In the genomic region with DNA sequence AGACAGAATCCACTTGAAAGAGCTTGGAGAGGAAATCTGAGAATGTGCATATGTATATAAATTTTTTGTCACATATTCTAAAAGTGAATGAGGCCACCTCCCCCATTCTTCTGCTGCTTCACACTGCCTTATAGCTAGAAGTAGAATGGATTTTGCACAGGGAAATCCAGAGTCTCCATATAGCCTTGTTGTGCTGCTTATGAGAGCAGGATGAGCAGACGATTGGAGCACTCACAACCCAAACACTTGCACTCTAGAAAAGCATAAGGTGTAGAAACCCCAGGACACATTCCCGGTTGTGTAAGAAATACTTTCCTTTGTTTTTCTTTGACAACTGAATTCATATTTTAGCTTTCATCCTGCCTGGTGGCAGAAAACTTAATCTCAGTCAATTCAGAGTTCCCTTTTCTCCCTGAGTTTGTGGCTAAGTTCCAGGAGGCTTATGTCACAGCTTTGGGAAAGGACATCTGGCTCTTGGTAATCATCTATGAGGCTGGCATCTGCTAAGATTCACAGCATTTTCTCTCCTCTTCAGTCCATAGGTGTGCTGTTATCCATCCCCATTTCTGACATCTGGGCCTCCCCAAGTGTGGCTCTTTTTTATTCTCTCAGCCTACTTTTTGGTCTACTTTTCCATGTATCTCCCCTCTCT, we compare ENCODE assay signal across 21 cellular contexts.
DNase-seq lines count a peak whose midpoint lies in the region; ATAC-seq and TF ChIP-seq lines count a peak whose summit lies in the region.
"Had no signal": no experiment of that assay in that cellular context is flagged by ENCODE, and none has a peak within 500 bp of the region (broad histone marks: within the 10 kb centered on the region; RNA-seq: fewer than 3 reads in every experiment).

No MANE protein-coding gene starts in this region.

- H2BK120ac ChIP-seq in mesenchymal stem cell (ENCODE audit: low read depth, low read length) = no peak overlapping the region

- peak; percentile 64 for DNase-seq in AG10803 (ENCODE audit: low read depth)
- peak; percentile 71 for DNase-seq in LHCN-M2 (ENCODE audit: low read depth)
- peak; percentile 55 for DNase-seq in astrocyte of the hippocampus (ENCODE audit: low read depth, low spot score)
- peak; percentile 34 for DNase-seq in mesenchymal stem cell
- no peak for DNase-seq in stimulated activated CD4-positive, alpha-beta T cell treated with anti-CD3 and anti-CD28 coated beads, Interleukin-2, amount 100 ng/mL, for 24 hours
- DNase-seq in NCI-H345 (lab: John Stamatoyannopoulos, UW) = no peak
- DNase-seq in HK-2 (ENCODE audit: unreplicated experiment) = no peak
- DNase-seq: activated CD4-positive, alpha-beta T cell treated with anti-CD3 and anti-CD28 coated beads, Interleukin-2, amount 10 ng/mL, durations not matched to agents 24 days and 14 days; amniotic stem cell; Calu3; cortex of kidney; H9; NCI-H1436 treated with DMSO at 0.1 percent for 48 hours; NK-92 treated with Interleukin-12 subunit alpha and Interleukin-12 subunit beta, amount 100 ng/mL, for 24 hours; SHP77 treated with DMSO at 0.1 percent for 48 hours; sigmoid colon; stimulated activated CD4-positive, alpha-beta T cell treated with anti-CD3 and anti-CD28 coated beads, Interleukin-4, amount 100 ng/mL, for 4 hours had no signal

- 83% methylated on average over 2 of the region's 2 CpGs for WGBS in mesenchymal stem cell

- H2BK15ac ChIP-seq in mesenchymal stem cell (ENCODE audit: low read depth, poor library complexity, severe bottlenecking) = no peak overlapping the region

- no peaks in the 10 kb centered on the region for H3K27me3 ChIP-seq in mesenchymal stem cell (ENCODE audit: control insufficient read depth in 1 of 2, insufficient read depth in 1 of 2, low read length in 2 of 2)
- H3K27me3 ChIP-seq: sigmoid colon, vagina had no signal

- no peaks in the 10 kb centered on the region for H3K36me3 ChIP-seq in mesenchymal stem cell (ENCODE audit: control insufficient read depth in 1 of 2, insufficient read depth in 2 of 2, low read depth in 1 of 2, low read length in 2 of 2)
- H3K36me3 ChIP-seq: sigmoid colon, vagina had no signal

- H4K8ac ChIP-seq in mesenchymal stem cell (ENCODE audit: low read length) = no peak overlapping the region

- no peak overlapping the region for H3K4ac ChIP-seq in mesenchymal stem cell (ENCODE audit: low read depth in 1 of 2, low read length in 2 of 2)

- peaks cover 2% of the 10 kb centered on the region for H3K4me1 ChIP-seq in mesenchymal stem cell (ENCODE audit: control insufficient read depth, insufficient read depth, low read depth, low read length)
- H3K4me1 ChIP-seq: sigmoid colon, vagina had no signal

- ATAC-seq in HG03108 (IDR thresholded peaks at IDR 0.05; ENCODE audit: unreplicated experiment) = no peak
- ATAC-seq: stimulated activated memory B cell treated with anti-CD40 and anti-IgM and Interleukin-4, amounts not matched to agents 10 μg/mL and 1 μg/mL and 100 μg/mL, for 72 hours had no signal

- H3K27ac ChIP-seq in mesenchymal stem cell (ENCODE audit: low read length, poor library complexity, severe bottlenecking) = no peak overlapping the region
- H3K27ac ChIP-seq: sigmoid colon, vagina had no signal

- H3K79me1 ChIP-seq in mesenchymal stem cell (replicated peaks; ENCODE audit: low read length, poor library complexity, severe bottlenecking) = no peaks in the 10 kb centered on the region

- no peak overlapping the region for H2BK12ac ChIP-seq in mesenchymal stem cell (ENCODE audit: low read length in 2 of 2)

- no peak overlapping the region for H3K14ac ChIP-seq in mesenchymal stem cell (ENCODE audit: low read length in 2 of 2)

- no peak overlapping the region for H4K91ac ChIP-seq in mesenchymal stem cell (ENCODE audit: low read length)

- H3K18ac ChIP-seq in mesenchymal stem cell (ENCODE audit: low read depth in 1 of 2, low read length in 2 of 2) = no peak overlapping the region

- H2AK5ac ChIP-seq in mesenchymal stem cell (ENCODE audit: low read length, severe bottlenecking) = no peak overlapping the region

- no peak for TF ChIP-seq CTCF in AG10803 (conservative IDR thresholded peaks at IDR 0.05; ENCODE audit: low read length)

- no peak overlapping the region for H3K23ac ChIP-seq in mesenchymal stem cell (ENCODE audit: low read length in 2 of 2)

- no peak overlapping the region for H2BK5ac ChIP-seq in mesenchymal stem cell (ENCODE audit: low read depth, low read length, poor library complexity, severe bottlenecking)

- no peaks in the 10 kb centered on the region for H3K9me3 ChIP-seq in mesenchymal stem cell (ENCODE audit: control insufficient read depth, low read length)
- H3K9me3 ChIP-seq: sigmoid colon, vagina had no signal

- H3K9ac ChIP-seq in mesenchymal stem cell (ENCODE audit: low read length) = no peak overlapping the region

- H3K4me2 ChIP-seq in mesenchymal stem cell (ENCODE audit: low read length, poor library complexity, severe bottlenecking) = no peak overlapping the region

- H3K4me3 ChIP-seq in AG10803 (ENCODE audit: low read length) = no peak overlapping the region
- no peak overlapping the region for H3K4me3 ChIP-seq in mesenchymal stem cell (ENCODE audit: insufficient read depth in 1 of 2, low read depth in 1 of 2, low read length in 2 of 2)
- H3K4me3 ChIP-seq: lung, sigmoid colon, vagina had no signal

- no peak overlapping the region for H2AFZ ChIP-seq in mesenchymal stem cell (ENCODE audit: low read depth, low read length)

Comparison
In these comparisons a context has a peak if more than half of its experiments do, and no peak if none do; other contexts are left out.
1. DNase-seq: peak in AG10803 (single experiment), LHCN-M2 (single experiment), astrocyte of the hippocampus (single experiment) and mesenchymal stem cell (single experiment); none in stimulated activated CD4-positive, alpha-beta T cell treated with anti-CD3 and anti-CD28 coated beads, Interleukin-2, amount 100 ng/mL, for 24 hours (0 of 2), NCI-H345 (single experiment) and HK-2 (single experiment).